Comparison of ENCODE assay signal across 9 cellular contexts in the genomic region with DNA sequence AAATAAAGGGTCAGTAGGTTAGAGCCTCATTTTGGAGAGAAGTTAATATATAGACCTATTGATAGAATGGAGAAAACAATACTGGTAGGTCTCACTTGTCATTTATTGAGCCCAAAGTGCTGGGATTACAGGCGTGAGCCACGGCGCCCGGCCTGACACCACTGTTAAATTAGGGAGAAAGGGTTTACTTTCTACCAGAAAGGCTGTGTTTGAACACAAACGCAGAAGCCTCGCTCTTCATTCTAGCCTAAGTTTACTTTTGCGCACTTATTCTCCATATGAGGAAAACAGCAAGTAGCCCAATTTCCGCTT. TPM values are rescaled to one million over a fixed set of nuclear protein-coding genes. Genes with fewer than 3 reads are reported as not detected.
DNase-seq lines count a peak whose midpoint lies in the region; ATAC-seq and TF ChIP-seq lines count a peak whose summit lies in the region.
"Had no signal": no experiment of that assay in that cellular context is flagged by ENCODE, and none has a peak within 500 bp of the region (broad histone marks: within the 10 kb centered on the region; RNA-seq: fewer than 3 reads in every experiment).

No MANE protein-coding gene starts in this region.

- no peaks in the 10 kb centered on the region for H3K9me3 Mint-ChIP-seq in CD4-positive, alpha-beta T cell
- H3K9me3 Mint-ChIP-seq in endodermal cell = peaks cover 4% of the 10 kb centered on the region
- no peaks in the 10 kb centered on the region for H3K9me3 Mint-ChIP-seq in osteocyte (ENCODE audit: unreplicated experiment)

- peaks cover 32% of the 10 kb centered on the region for H3K36me3 Mint-ChIP-seq in CD4-positive, alpha-beta T cell (ENCODE audit: low read depth)
- H3K36me3 Mint-ChIP-seq in endodermal cell (ENCODE audit: low read depth) (peaks cover 14% of the 10 kb centered on the region), osteocyte (ENCODE audit: unreplicated experiment) (peaks cover 8% of the 10 kb centered on the region)

- ATAC-seq in CD4-positive, alpha-beta T cell (ENCODE audit: poor library complexity) = no peak
- no peak for ATAC-seq in GM21619 (IDR thresholded peaks at IDR 0.05; ENCODE audit: unreplicated experiment)
- no peak for ATAC-seq in HG02973 (IDR thresholded peaks at IDR 0.05; ENCODE audit: unreplicated experiment)

- H4K20me1 ChIP-seq in OCI-LY1 (ENCODE audit: insufficient read depth, low read length) = no peaks in the 10 kb centered on the region

- H3K4me2 ChIP-seq in OCI-LY1 (ENCODE audit: low read length) = peak overlapping the region; percentile 93; the same call in 1 of the 2 replicates

- peaks cover 15% of the 10 kb centered on the region for H3K79me2 ChIP-seq in OCI-LY1 (ENCODE audit: insufficient read depth, low read length)

- 95 to 96% methylated on average over 8 of the region's 8 CpGs for WGBS in endodermal cell (ENCODE audit: insufficient coverage in 1 of 2, insufficient read length in 1 of 2), 2 experiments

- no peak overlapping the region for H2AFZ ChIP-seq in OCI-LY1 (ENCODE audit: low read length)

- no peak overlapping the region for H3K9ac ChIP-seq in OCI-LY1 (ENCODE audit: low read length)
- no peak overlapping the region for H3K9ac ChIP-seq in endodermal cell (ENCODE audit: extremely low read depth, low read length, poor library complexity, severe bottlenecking)

- peaks cover 14% of the 10 kb centered on the region for H3K36me3 ChIP-seq in OCI-LY1 (ENCODE audit: insufficient read depth, low read length)
- peaks cover 15% of the 10 kb centered on the region for H3K36me3 ChIP-seq in endodermal cell (ENCODE audit: control insufficient read depth, insufficient read depth, low read length)

- intact Hi-C loops in CD4-positive, alpha-beta T cell (cut with DNase I, micrococcal nuclease) = loop anchor here (2.0 to 5.0 kb wide), 5 partner anchors 28 to 108 kb away; partner anchors contain the start of genes APH1A (in 1 of the 2), CA14 (in 1 of the 2) and MRPS21 (in 1 of the 2)

- H3F3A ChIP-seq in OCI-LY1 (ENCODE audit: insufficient read depth, low read length) = no peaks in the 10 kb centered on the region

- H3K9me2 ChIP-seq in OCI-LY1 (ENCODE audit: low read depth, low read length) = no peaks in the 10 kb centered on the region

- TF ChIP-seq CTCF in CD4-positive, alpha-beta T cell (IDR thresholded peaks at IDR 0.05) = no peak
- TF ChIP-seq CTCF in OCI-LY1 (IDR thresholded peaks at IDR 0.05; ENCODE audit: low read length) (no peak), endodermal cell (conservative IDR thresholded peaks at IDR 0.05) (no peak), osteocyte (IDR thresholded peaks at IDR 0.05) (no peak)

- peak overlapping the region; percentile 83 for H3K27ac ChIP-seq in CD4-positive, alpha-beta T cell (ENCODE audit: low read depth, low read length)
- no peak overlapping the region for H3K27ac ChIP-seq in OCI-LY1 (ENCODE audit: low read depth, low read length, poor library complexity, severe bottlenecking)
- H3K27ac ChIP-seq in endodermal cell (ENCODE audit: low read depth, low read length) = no peak overlapping the region

- H3K27me3 Mint-ChIP-seq in CD4-positive, alpha-beta T cell = no peaks in the 10 kb centered on the region
- H3K27me3 Mint-ChIP-seq in endodermal cell (ENCODE audit: insufficient read depth) (peaks cover 5% of the 10 kb centered on the region), osteocyte (ENCODE audit: unreplicated experiment) (no peaks in the 10 kb centered on the region)

- peak overlapping the region; percentile 97 for H3K4me3 Mint-ChIP-seq in CD4-positive, alpha-beta T cell
- H3K4me3 Mint-ChIP-seq in endodermal cell (peak overlapping the region; percentile 97), osteocyte (ENCODE audit: unreplicated experiment) (peak overlapping the region; percentile 98)

- DNase-seq in CD4-positive, alpha-beta T cell = no peak
- DNase-seq in endodermal cell (no peak), osteocyte (ENCODE audit: extremely low spot score, unreplicated experiment) (no peak), DMS153 treated with DMSO at 0.1 percent for 48 hours (lab: John Stamatoyannopoulos, UW; ENCODE audit: unreplicated experiment) (no peak), NCI-H2196 treated with DMSO at 0.1 percent for 48 hours (lab: John Stamatoyannopoulos, UW; ENCODE audit: unreplicated experiment) (no peak)

- peak overlapping the region; percentile 95 for H3K27ac Mint-ChIP-seq in CD4-positive, alpha-beta T cell
- H3K27ac Mint-ChIP-seq in endodermal cell (peak overlapping the region; percentile 98), osteocyte (ENCODE audit: unreplicated experiment) (peak overlapping the region; percentile 93)

- no peaks in the 10 kb centered on the region for H3K9me3 ChIP-seq in CD4-positive, alpha-beta T cell (ENCODE audit: control insufficient read depth, low read length)
- H3K9me3 ChIP-seq in OCI-LY1 (ENCODE audit: low read length) = no peaks in the 10 kb centered on the region
- no peaks in the 10 kb centered on the region for H3K9me3 ChIP-seq in endodermal cell (ENCODE audit: control insufficient read depth, low read length)
- H3K9me3 ChIP-seq: mucosa of descending colon had no signal

- POLR2A ChIA-PET in CD4-positive, alpha-beta T cell (lab: Charles Lee) = interaction anchor here (0.7 to 2.6 kb wide), 7 partner anchors 38 to 377 kb away, joined by 3 to 34 read pairs (median 3); partner anchors contain the start of genes CIART, GOLPH3L and RPRD2

- H3K4me3 ChIP-seq in OCI-LY1 (ENCODE audit: low read depth, low read length, poor library complexity, severe bottlenecking) (peak overlapping the region; percentile 85), endodermal cell (ENCODE audit: low read length) (peak overlapping the region; percentile 97)

- CTCF ChIA-PET in CD4-positive, alpha-beta T cell (lab: Charles Lee) = interaction anchor here (0.7 to 1.0 kb wide), 2 partner anchors 43 to 65 kb away, joined by 3 read pairs; partner anchors contain the start of gene RPRD2

- H3K4me1 Mint-ChIP-seq in CD4-positive, alpha-beta T cell (ENCODE audit: low read depth) = peaks cover 27% of the 10 kb centered on the region
- H3K4me1 Mint-ChIP-seq in endodermal cell = peaks cover 2% of the 10 kb centered on the region
- H3K4me1 Mint-ChIP-seq in osteocyte (ENCODE audit: unreplicated experiment) = peaks cover 18% of the 10 kb centered on the region

- peaks cover 14% of the 10 kb centered on the region for H3K4me1 ChIP-seq in OCI-LY1 (ENCODE audit: insufficient read depth, low read length, severe bottlenecking)
- no peaks in the 10 kb centered on the region for H3K4me1 ChIP-seq in endodermal cell (ENCODE audit: control insufficient read depth, insufficient read depth, low read length)

- no peaks in the 10 kb centered on the region for H3K27me3 ChIP-seq in CD4-positive, alpha-beta T cell (ENCODE audit: control insufficient read depth, insufficient read depth, low read length)
- H3K27me3 ChIP-seq in OCI-LY1 (ENCODE audit: insufficient read depth, low read length) (no peaks in the 10 kb centered on the region), endodermal cell (ENCODE audit: control insufficient read depth, insufficient read depth, low read length, poor library complexity, severe bottlenecking) (peaks cover 1% of the 10 kb centered on the region)

RNA-seq across cellular contexts. Expression of gene PRPF3, which starts 0.7 kb away (rescaled TPM):
- total RNA-seq in CD4-positive, alpha-beta T cell = 100 to 1,000 TPM; 136 to 153 TPM
- total RNA-seq in endodermal cell (10 to 100 TPM; 70.7 to 75.6 TPM), osteocyte (55.0 and 55.2 TPM in 2 replicates)
- polyA plus RNA-seq in endodermal cell (2013, experiment 1 of 2) = 57.9 TPM
- polyA plus RNA-seq in endodermal cell (2013, experiment 2 of 2) = 50.1 TPM

RNA-seq across cellular contexts. Expression of gene MRPS21, which starts 27.0 kb away (rescaled TPM):
- 10 to 100 TPM; 48.5 to 52.0 TPM for total RNA-seq in CD4-positive, alpha-beta T cell
- total RNA-seq in endodermal cell = 10 to 100 TPM; 89.9 to 95.3 TPM
- polyA plus RNA-seq in endodermal cell (2013, experiment 1 of 2) = 85.2 TPM
- 79.0 TPM for polyA plus RNA-seq in endodermal cell (2013, experiment 2 of 2)
- total RNA-seq in osteocyte = 76.0 and 81.5 TPM in 2 replicates

RNA-seq across cellular contexts. Expression of gene CIART, which starts 38.3 kb away (rescaled TPM):
- 1 to 10 TPM; 4.0 to 4.5 TPM for total RNA-seq in CD4-positive, alpha-beta T cell
- 1 to 10 TPM; 3.3 to 6.8 TPM for total RNA-seq in endodermal cell
- polyA plus RNA-seq in endodermal cell (2013, experiment 1 of 2) = 13.3 TPM
- 12.3 TPM for polyA plus RNA-seq in endodermal cell (2013, experiment 2 of 2)
- total RNA-seq in osteocyte = 3.4 and 5.3 TPM in 2 replicates

RNA-seq across cellular contexts. Expression of gene RPRD2, which starts 43.3 kb away (rescaled TPM):
- 10 to 100 TPM; 27.1 to 27.9 TPM for total RNA-seq in CD4-positive, alpha-beta T cell
- 10 to 100 TPM; 33.1 to 35.9 TPM for total RNA-seq in endodermal cell
- polyA plus RNA-seq in endodermal cell (2013, experiment 1 of 2) = 31.4 TPM
- polyA plus RNA-seq in endodermal cell (2013, experiment 2 of 2) = 28.7 TPM
- 29.9 and 31.7 TPM in 2 replicates for total RNA-seq in osteocyte

RNA-seq across cellular contexts. Expression of gene C1orf54, which starts 48.0 kb away (rescaled TPM):
- total RNA-seq in CD4-positive, alpha-beta T cell = 1 to 10 TPM; 4.1 to 4.4 TPM
- total RNA-seq in endodermal cell = 10 to 100 TPM; 12.4 to 20.5 TPM
- 34.1 TPM for polyA plus RNA-seq in endodermal cell (2013, experiment 1 of 2)
- polyA plus RNA-seq in endodermal cell (2013, experiment 2 of 2) = 33.6 TPM
- total RNA-seq in osteocyte = 49.9 and 55.6 TPM in 2 replicates
